23 cellular contexts compared by ENCODE assay signal in genomic region chr20:10423735-10424134, GRCh38. TPM values are rescaled to one million over a fixed set of nuclear protein-coding genes. Genes with fewer than 3 reads are reported as not detected.
DNase-seq lines count a peak whose midpoint lies in the region; ATAC-seq and TF ChIP-seq lines count a peak whose summit lies in the region.
"Had no signal": no experiment of that assay in that cellular context is flagged by ENCODE, and none has a peak within 500 bp of the region (broad histone marks: within the 10 kb centered on the region; RNA-seq: fewer than 3 reads in every experiment).

No MANE protein-coding gene starts in this region.

- H3K36me3 Mint-ChIP-seq in type B pancreatic cell: peaks cover 11% of the 10 kb centered on the region

- DNase-seq in type B pancreatic cell (ENCODE audit: extremely low spot score, unreplicated experiment) (no peak), KG1 (lab: John Stamatoyannopoulos, UW) (no peak), C1 segment of cervical spinal cord (lab: John Stamatoyannopoulos, UW) (no peak), DMS 273 treated with DMSO at 0.1 percent for 48 hours (lab: John Stamatoyannopoulos, UW) (no peak)
- DNase-seq: activated CD4-positive, alpha-beta T cell treated with anti-CD3 and anti-CD28 coated beads for 1 hour; activated naive CD8-positive, alpha-beta T cell treated with anti-CD3 and anti-CD28 coated beads, Interleukin-2, amount 50 U/mL, for 24 hours; dermis blood vessel endothelial cell; foreskin fibroblast; GDM1; left colon; midbrain; NCI-H1417 treated with DMSO at 0.1 percent for 48 hours; NCI-H2171 treated with DMSO at 0.1 percent for 48 hours; NCI-H82; nephron progenitor cell; psoas muscle had no signal

- H3K4me1 Mint-ChIP-seq in type B pancreatic cell (ENCODE audit: unreplicated experiment): peaks cover 20% of the 10 kb centered on the region

- no peaks in the 10 kb centered on the region for H3K9me3 ChIP-seq in OCI-LY3 (ENCODE audit: insufficient read depth, low read length)
- H3K9me3 ChIP-seq: psoas muscle had no signal

- no peaks in the 10 kb centered on the region for H3K27me3 Mint-ChIP-seq in type B pancreatic cell
- H3K27me3 Mint-ChIP-seq: activated naive CD8-positive, alpha-beta T cell treated with anti-CD3 and anti-CD28 coated beads, Interleukin-2, amount 50 U/mL, for 24 hours; activated T-helper 17 cell treated with anti-CD3 and anti-CD28 coated beads, Interleukin-2, amount 50 U/mL, for 72 hours; B cell had no signal

- H3K4me2 ChIP-seq in OCI-LY3 (ENCODE audit: low read length): peak overlapping the region; percentile 41

- no peak overlapping the region for H3K27ac ChIP-seq in OCI-LY3 (ENCODE audit: low read length)
- H3K27ac ChIP-seq: psoas muscle, SK-N-MC had no signal

- peaks cover 36% of the 10 kb centered on the region; the same call in 1 of the 2 replicates for H4K20me1 ChIP-seq in OCI-LY3 (ENCODE audit: insufficient read depth, low read length)

- H3K4me1 ChIP-seq in OCI-LY3 (ENCODE audit: low read length): peaks cover 19% of the 10 kb centered on the region

- H3K9ac ChIP-seq in OCI-LY3 (ENCODE audit: low read length): no peak overlapping the region

- ATAC-seq in GM19397 (IDR thresholded peaks at IDR 0.05; ENCODE audit: unreplicated experiment) (peak; percentile 55), HG02943 (IDR thresholded peaks at IDR 0.05; ENCODE audit: low read depth, unreplicated experiment) (peak; percentile 78)
- ATAC-seq: activated naive CD8-positive, alpha-beta T cell treated with anti-CD3 and anti-CD28 coated beads, Interleukin-2, amount 50 U/mL, for 24 hours; activated T-helper 17 cell treated with anti-CD3 and anti-CD28 coated beads, Interleukin-2, amount 50 U/mL, for 72 hours; left colon; Panc1; psoas muscle had no signal

- H2AFZ ChIP-seq in OCI-LY3 (ENCODE audit: low read depth, low read length): no peak overlapping the region

- H3K36me3 ChIP-seq in OCI-LY3 (replicated peaks; ENCODE audit: low read depth, low read length): peaks cover 8% of the 10 kb centered on the region

- peak overlapping the region; percentile 13 for H3K4me3 Mint-ChIP-seq in type B pancreatic cell
- H3K4me3 Mint-ChIP-seq: activated naive CD8-positive, alpha-beta T cell treated with anti-CD3 and anti-CD28 coated beads, Interleukin-2, amount 50 U/mL, for 24 hours; activated T-helper 17 cell treated with anti-CD3 and anti-CD28 coated beads, Interleukin-2, amount 50 U/mL, for 72 hours; B cell; nephron progenitor cell had no signal

- peak overlapping the region; percentile 41 for H3K27ac Mint-ChIP-seq in type B pancreatic cell
- H3K27ac Mint-ChIP-seq: activated naive CD8-positive, alpha-beta T cell treated with anti-CD3 and anti-CD28 coated beads, Interleukin-2, amount 50 U/mL, for 24 hours; activated T-helper 17 cell treated with anti-CD3 and anti-CD28 coated beads, Interleukin-2, amount 50 U/mL, for 72 hours; B cell; nephron progenitor cell had no signal

- H3K79me2 ChIP-seq in OCI-LY3 (ENCODE audit: low read length): peaks cover 31% of the 10 kb centered on the region

- no peaks in the 10 kb centered on the region for H3K27me3 ChIP-seq in OCI-LY3 (ENCODE audit: low read depth, low read length)

- H3K4me3 ChIP-seq in OCI-LY3 (ENCODE audit: low read length): no peak overlapping the region
- H3K4me3 ChIP-seq: psoas muscle, SK-N-MC had no signal

- TF ChIP-seq CTCF in OCI-LY3 (IDR thresholded peaks at IDR 0.05; ENCODE audit: low read depth, low read length) (no peak), type B pancreatic cell (conservative IDR thresholded peaks at IDR 0.05) (no peak)

- H3K9me3 Mint-ChIP-seq in type B pancreatic cell: no peaks in the 10 kb centered on the region
- H3K9me3 Mint-ChIP-seq: activated naive CD8-positive, alpha-beta T cell treated with anti-CD3 and anti-CD28 coated beads, Interleukin-2, amount 50 U/mL, for 24 hours; activated T-helper 17 cell treated with anti-CD3 and anti-CD28 coated beads, Interleukin-2, amount 50 U/mL, for 72 hours; nephron progenitor cell had no signal

RNA-seq across cellular contexts. Expression of gene MKKS, which starts 10.3 kb away (rescaled TPM):
- total RNA-seq in type B pancreatic cell (ENCODE audit: low replicate concordance): 16.2 and 19.9 TPM in 2 replicates

RNA-seq across cellular contexts. Expression of gene SLX4IP, which starts 11.4 kb away (rescaled TPM):
- 6.6 and 8.5 TPM in 2 replicates for total RNA-seq in type B pancreatic cell (ENCODE audit: low replicate concordance)
